Comparison of ENCODE assay signal across 1 cellular context in the genomic region with DNA sequence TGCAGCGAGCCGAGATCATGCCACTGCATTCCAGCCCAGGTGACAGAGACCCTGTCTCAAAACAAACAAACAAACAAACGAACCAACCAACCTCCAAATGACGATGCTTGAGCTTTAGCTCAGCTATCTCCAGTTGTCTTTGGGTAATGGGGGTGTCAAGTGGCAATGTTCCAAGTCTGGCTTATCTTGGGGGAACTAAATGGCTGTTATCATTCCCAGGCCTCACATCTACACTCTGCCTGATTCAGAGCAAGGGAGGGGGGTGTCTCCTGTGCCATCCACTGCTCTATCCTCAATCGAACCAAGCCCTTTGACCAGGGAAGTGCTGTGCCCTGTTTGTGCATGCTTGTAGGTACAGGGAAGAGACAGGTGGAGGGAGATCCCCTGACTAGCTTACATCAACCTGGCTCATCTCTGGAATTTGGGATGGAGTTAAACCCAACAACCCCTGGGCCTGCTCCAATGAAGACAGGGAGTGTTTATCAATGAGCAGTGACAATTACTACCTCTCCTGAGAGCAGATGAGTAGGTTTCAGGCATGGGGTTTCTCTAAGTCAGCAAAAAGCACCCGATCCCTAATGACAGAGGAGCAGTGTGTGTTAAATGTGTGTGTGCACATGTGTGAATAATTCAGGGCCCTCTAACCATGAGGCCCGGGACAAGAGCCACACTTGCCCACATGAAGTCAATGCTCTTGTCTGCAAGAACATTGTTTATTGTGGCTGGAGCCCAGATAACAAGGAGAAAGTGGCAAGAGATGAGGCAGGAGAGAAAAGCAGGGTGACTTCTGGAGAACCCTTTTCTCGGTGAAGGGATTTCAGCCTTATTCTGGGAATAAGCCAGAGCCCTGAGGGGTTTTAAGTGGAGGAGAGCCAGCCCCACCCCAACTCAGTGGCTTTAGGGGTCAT.
TF ChIP-seq lines count a peak whose summit lies in the region.

No MANE protein-coding gene starts in this region.

TF ChIP-seq in K562, 482 proteins besides CTCF, POLR2A, EP300 and RAD21 (continued from another document and continues in another):
- TF ChIP-seq, protein P1, sequence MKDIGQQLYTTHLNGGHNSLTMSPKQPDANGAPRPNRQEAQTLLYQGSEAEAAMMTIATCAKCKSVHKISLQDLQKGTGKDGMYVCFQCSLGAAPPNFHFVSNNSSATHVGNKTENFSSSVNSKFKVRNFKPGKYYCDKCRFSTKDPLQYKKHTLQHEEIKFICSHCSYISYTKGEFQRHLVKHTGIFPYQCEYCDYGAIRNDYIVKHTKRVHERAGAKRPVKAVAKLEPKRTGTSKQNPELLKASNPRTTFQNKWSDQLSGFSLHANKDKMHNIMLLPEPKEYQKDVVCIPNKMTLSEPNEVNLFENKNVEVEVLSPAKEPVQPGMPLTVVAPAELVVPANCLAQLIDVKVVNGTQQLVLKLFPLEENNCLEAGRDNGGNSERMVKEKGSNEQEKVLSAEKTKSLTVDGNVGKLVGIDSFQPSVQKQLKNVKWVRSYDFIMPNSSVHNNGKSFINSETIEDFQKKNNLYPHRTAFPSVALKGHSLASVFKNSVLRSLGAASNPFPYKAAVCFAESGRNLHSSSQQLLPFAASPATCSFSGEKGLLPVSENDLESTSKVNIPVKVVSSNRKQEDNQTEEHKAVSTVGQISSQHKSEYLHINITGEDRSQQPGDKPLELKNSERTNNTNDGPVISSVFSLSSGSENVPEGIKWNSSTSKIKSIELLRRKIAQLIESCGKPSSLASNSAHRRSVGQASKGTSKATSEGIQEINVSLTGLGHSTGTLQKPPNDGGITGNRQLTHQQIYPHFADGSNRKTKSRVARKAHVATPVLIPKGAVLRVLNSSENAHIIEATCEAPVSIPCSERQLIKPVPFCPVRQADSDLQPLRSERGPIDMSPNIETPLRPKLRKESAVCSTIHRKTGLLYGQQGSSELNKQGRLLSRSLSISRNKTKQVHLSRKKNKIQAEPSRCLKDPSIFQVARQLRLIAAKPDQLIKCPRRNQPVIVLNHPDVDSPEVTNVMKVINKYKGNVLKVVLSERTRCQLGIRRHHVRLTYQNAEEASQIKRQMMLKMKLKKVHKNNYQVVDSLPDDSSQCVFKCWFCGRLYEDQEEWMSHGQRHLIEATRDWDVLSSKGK (CRISPR knock-in tag; IDR thresholded peaks at IDR 0.05): no peak
- TF ChIP-seq MBD2 (IDR thresholded peaks at IDR 0.05; ENCODE audit: borderline replicate concordance, low read depth): no peak
- no peak for TF ChIP-seq ZNF77 (CRISPR knock-in tag; IDR thresholded peaks at IDR 0.05)
- TF ChIP-seq ZNF668 (CRISPR knock-in tag; IDR thresholded peaks at IDR 0.05): peak; percentile 79
- TF ChIP-seq ZNF830 (CRISPR knock-in tag; IDR thresholded peaks at IDR 0.05): no peak
- no peak for TF ChIP-seq SRSF1 (IDR thresholded peaks at IDR 0.05; ENCODE audit: low read depth, low read length)
- TF ChIP-seq, protein P2, sequence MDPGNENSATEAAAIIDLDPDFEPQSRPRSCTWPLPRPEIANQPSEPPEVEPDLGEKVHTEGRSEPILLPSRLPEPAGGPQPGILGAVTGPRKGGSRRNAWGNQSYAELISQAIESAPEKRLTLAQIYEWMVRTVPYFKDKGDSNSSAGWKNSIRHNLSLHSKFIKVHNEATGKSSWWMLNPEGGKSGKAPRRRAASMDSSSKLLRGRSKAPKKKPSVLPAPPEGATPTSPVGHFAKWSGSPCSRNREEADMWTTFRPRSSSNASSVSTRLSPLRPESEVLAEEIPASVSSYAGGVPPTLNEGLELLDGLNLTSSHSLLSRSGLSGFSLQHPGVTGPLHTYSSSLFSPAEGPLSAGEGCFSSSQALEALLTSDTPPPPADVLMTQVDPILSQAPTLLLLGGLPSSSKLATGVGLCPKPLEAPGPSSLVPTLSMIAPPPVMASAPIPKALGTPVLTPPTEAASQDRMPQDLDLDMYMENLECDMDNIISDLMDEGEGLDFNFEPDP (CRISPR knock-in tag; IDR thresholded peaks at IDR 0.05): 0 out of 2 replicates have a peak, but pooled peaks have one; percentile 30
- no peak for TF ChIP-seq HCFC1 (IDR thresholded peaks at IDR 0.05; ENCODE audit: low read depth, low read length)
- TF ChIP-seq, protein P3, sequence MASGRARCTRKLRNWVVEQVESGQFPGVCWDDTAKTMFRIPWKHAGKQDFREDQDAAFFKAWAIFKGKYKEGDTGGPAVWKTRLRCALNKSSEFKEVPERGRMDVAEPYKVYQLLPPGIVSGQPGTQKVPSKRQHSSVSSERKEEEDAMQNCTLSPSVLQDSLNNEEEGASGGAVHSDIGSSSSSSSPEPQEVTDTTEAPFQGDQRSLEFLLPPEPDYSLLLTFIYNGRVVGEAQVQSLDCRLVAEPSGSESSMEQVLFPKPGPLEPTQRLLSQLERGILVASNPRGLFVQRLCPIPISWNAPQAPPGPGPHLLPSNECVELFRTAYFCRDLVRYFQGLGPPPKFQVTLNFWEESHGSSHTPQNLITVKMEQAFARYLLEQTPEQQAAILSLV (tag; IDR thresholded peaks at IDR 0.05): no peak
- TF ChIP-seq TBP (optimal IDR thresholded peaks at IDR 0.05; ENCODE audit: low read depth, low read length): no peak
- no peak for TF ChIP-seq RFX1 (IDR thresholded peaks at IDR 0.05)
- TF ChIP-seq ZKSCAN8 (CRISPR knock-in tag; IDR thresholded peaks at IDR 0.05): no peak
- TF ChIP-seq BCL6 (CRISPR knock-in tag; IDR thresholded peaks at IDR 0.05): no peak
- no peak for TF ChIP-seq RNF2 (IDR thresholded peaks at IDR 0.05)
- TF ChIP-seq SRF (CRISPR knock-in tag; IDR thresholded peaks at IDR 0.05): no peak
- TF ChIP-seq SETDB1 (IDR thresholded peaks at IDR 0.05; ENCODE audit: low read length): no peak
- no peak for TF ChIP-seq ZNF79 (CRISPR knock-in tag; IDR thresholded peaks at IDR 0.05; ENCODE audit: low read depth)
- TF ChIP-seq, protein P4, sequence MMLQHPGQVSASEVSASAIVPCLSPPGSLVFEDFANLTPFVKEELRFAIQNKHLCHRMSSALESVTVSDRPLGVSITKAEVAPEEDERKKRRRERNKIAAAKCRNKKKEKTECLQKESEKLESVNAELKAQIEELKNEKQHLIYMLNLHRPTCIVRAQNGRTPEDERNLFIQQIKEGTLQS (IDR thresholded peaks at IDR 0.05): no peak
- TF ChIP-seq, protein P4 (CRISPR knock-in tag; conservative IDR thresholded peaks at IDR 0.05): no peak
- no peak for TF ChIP-seq NBN (IDR thresholded peaks at IDR 0.05; ENCODE audit: low read depth)
- TF ChIP-seq, protein P5, sequence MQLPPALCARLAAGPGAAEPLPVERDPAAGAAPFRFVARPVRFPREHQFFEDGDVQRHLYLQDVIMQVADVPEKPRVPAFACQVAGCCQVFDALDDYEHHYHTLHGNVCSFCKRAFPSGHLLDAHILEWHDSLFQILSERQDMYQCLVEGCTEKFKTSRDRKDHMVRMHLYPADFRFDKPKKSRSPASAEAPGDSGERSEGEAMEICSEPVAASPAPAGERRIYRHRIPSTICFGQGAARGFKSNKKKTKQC (CRISPR knock-in tag; IDR thresholded peaks at IDR 0.05): no peak
- TF ChIP-seq, protein P6, sequence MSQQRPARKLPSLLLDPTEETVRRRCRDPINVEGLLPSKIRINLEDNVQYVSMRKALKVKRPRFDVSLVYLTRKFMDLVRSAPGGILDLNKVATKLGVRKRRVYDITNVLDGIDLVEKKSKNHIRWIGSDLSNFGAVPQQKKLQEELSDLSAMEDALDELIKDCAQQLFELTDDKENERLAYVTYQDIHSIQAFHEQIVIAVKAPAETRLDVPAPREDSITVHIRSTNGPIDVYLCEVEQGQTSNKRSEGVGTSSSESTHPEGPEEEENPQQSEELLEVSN (IDR thresholded peaks at IDR 0.05; ENCODE audit: borderline replicate concordance in 1 of 2, extremely low read depth in 1 of 2, insufficient read depth in 1 of 2, insufficient read length in 1 of 2, low read depth in 1 of 2, low read length in 1 of 2, poor library complexity in 1 of 2, severe bottlenecking in 1 of 2): peak in 1 of 2 experiments; percentile 11
- no peak for TF ChIP-seq ZNF324 (CRISPR knock-in tag; IDR thresholded peaks at IDR 0.05)
- TF ChIP-seq, protein P7, sequence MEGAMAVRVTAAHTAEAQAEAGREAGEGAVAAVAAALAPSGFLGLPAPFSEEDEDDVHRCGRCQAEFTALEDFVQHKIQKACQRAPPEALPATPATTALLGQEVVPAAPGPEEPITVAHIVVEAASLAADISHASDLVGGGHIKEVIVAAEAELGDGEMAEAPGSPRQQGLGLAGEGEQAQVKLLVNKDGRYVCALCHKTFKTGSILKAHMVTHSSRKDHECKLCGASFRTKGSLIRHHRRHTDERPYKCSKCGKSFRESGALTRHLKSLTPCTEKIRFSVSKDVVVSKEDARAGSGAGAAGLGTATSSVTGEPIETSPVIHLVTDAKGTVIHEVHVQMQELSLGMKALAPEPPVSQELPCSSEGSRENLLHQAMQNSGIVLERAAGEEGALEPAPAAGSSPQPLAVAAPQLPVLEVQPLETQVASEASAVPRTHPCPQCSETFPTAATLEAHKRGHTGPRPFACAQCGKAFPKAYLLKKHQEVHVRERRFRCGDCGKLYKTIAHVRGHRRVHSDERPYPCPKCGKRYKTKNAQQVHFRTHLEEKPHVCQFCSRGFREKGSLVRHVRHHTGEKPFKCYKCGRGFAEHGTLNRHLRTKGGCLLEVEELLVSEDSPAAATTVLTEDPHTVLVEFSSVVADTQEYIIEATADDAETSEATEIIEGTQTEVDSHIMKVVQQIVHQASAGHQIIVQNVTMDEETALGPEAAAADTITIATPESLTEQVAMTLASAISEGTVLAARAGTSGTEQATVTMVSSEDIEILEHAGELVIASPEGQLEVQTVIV (CRISPR knock-in tag; IDR thresholded peaks at IDR 0.05; ENCODE audit: borderline replicate concordance): no peak
- TF ChIP-seq SLC30A9 (CRISPR knock-in tag; IDR thresholded peaks at IDR 0.05): no peak
- no peak for TF ChIP-seq RBM15 (IDR thresholded peaks at IDR 0.05; ENCODE audit: insufficient read depth, low read length)
- no peak for TF ChIP-seq SMAD2 (IDR thresholded peaks at IDR 0.05; ENCODE audit: low read depth, low read length)
- TF ChIP-seq BRD4 (IDR thresholded peaks at IDR 0.05): no peak
- TF ChIP-seq, protein P8, sequence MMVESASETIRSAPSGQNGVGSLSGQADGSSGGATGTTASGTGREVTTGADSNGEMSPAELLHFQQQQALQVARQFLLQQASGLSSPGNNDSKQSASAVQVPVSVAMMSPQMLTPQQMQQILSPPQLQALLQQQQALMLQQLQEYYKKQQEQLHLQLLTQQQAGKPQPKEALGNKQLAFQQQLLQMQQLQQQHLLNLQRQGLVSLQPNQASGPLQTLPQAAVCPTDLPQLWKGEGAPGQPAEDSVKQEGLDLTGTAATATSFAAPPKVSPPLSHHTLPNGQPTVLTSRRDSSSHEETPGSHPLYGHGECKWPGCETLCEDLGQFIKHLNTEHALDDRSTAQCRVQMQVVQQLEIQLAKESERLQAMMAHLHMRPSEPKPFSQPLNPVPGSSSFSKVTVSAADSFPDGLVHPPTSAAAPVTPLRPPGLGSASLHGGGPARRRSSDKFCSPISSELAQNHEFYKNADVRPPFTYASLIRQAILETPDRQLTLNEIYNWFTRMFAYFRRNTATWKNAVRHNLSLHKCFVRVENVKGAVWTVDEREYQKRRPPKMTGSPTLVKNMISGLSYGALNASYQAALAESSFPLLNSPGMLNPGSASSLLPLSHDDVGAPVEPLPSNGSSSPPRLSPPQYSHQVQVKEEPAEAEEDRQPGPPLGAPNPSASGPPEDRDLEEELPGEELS (CRISPR knock-in tag; IDR thresholded peaks at IDR 0.05; ENCODE audit: borderline replicate concordance): no peak
- TF ChIP-seq ZNF253 (CRISPR knock-in tag; conservative IDR thresholded peaks at IDR 0.05): no peak
- TF ChIP-seq FIP1L1 (IDR thresholded peaks at IDR 0.05; ENCODE audit: low read depth, low read length, poor library complexity, severe bottlenecking): no peak
- no peak for TF ChIP-seq E2F3 (CRISPR knock-in tag; IDR thresholded peaks at IDR 0.05)
- TF ChIP-seq NCOA2 (IDR thresholded peaks at IDR 0.05; ENCODE audit: partially characterized antibody in 2 of 2): peak in 1 of 2 experiments; percentile 72
- TF ChIP-seq ZNF785 (CRISPR knock-in tag; IDR thresholded peaks at IDR 0.05): no peak
- TF ChIP-seq POLR3A (IDR thresholded peaks at IDR 0.05; ENCODE audit: borderline replicate concordance, extremely low read depth, insufficient read depth, insufficient read length): no peak
- peak; percentile 60; the same call in 1 of the 2 replicates for TF ChIP-seq KLF16 (IDR thresholded peaks at IDR 0.05)
- TF ChIP-seq MYC (IDR thresholded peaks at IDR 0.05; ENCODE audit: low read depth, low read length): no peak
- peak; percentile 21; the same call in 1 of the 2 replicates for TF ChIP-seq MYC (CRISPR knock-in tag; IDR thresholded peaks at IDR 0.05; ENCODE audit: borderline replicate concordance, low read depth)
- TF ChIP-seq PML (IDR thresholded peaks at IDR 0.05; ENCODE audit: low read length): no peak
- TF ChIP-seq HDAC1 (IDR thresholded peaks at IDR 0.05): 0 out of 4 replicates have a peak, but pooled peaks of 1 of the 2 experiments have one; percentile 25
- TF ChIP-seq RBFOX2 (IDR thresholded peaks at IDR 0.05; ENCODE audit: low read depth, low read length): no peak
- no peak for TF ChIP-seq ZNF408 (CRISPR knock-in tag; IDR thresholded peaks at IDR 0.05; ENCODE audit: low read depth)
- TF ChIP-seq ATF7 (IDR thresholded peaks at IDR 0.05): no peak
- TF ChIP-seq HDGF (IDR thresholded peaks at IDR 0.05): 0 out of 2 replicates have a peak, but pooled peaks have one; percentile 57
- no peak for TF ChIP-seq RFX5 (IDR thresholded peaks at IDR 0.05; ENCODE audit: low read depth, low read length)
- TF ChIP-seq, protein P9, sequence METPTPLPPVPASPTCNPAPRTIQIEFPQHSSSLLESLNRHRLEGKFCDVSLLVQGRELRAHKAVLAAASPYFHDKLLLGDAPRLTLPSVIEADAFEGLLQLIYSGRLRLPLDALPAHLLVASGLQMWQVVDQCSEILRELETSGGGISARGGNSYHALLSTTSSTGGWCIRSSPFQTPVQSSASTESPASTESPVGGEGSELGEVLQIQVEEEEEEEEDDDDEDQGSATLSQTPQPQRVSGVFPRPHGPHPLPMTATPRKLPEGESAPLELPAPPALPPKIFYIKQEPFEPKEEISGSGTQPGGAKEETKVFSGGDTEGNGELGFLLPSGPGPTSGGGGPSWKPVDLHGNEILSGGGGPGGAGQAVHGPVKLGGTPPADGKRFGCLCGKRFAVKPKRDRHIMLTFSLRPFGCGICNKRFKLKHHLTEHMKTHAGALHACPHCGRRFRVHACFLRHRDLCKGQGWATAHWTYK (CRISPR knock-in tag; IDR thresholded peaks at IDR 0.05): no peak
- TF ChIP-seq, protein P10, sequence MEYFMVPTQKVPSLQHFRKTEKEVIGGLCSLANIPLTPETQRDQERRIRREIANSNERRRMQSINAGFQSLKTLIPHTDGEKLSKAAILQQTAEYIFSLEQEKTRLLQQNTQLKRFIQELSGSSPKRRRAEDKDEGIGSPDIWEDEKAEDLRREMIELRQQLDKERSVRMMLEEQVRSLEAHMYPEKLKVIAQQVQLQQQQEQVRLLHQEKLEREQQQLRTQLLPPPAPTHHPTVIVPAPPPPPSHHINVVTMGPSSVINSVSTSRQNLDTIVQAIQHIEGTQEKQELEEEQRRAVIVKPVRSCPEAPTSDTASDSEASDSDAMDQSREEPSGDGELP (CRISPR knock-in tag; IDR thresholded peaks at IDR 0.05; ENCODE audit: borderline replicate concordance): no peak
